24 cellular contexts compared by ENCODE assay signal in the genomic region with DNA sequence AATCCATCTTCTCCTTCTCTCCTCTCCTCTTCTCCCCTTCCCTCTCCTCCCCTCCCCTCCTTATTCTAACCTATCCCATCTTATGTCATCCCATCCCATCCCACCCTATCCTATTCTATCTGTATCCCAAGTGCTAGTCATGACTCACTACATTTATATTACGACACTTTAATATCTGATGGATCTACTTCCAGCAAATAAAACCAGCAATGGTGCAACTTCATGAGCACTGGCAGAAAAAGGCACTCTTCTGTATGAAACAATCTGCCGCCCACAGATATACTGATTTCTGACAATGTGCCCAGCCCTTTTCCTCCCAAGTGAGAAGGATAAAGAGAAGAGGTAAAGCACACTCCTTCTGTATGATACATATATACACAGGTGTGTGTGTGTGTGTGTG.
DNase-seq lines count a peak whose midpoint lies in the region; ATAC-seq and TF ChIP-seq lines count a peak whose summit lies in the region.
"Had no signal": no experiment of that assay in that cellular context is flagged by ENCODE, and none has a peak within 500 bp of the region (broad histone marks: within the 10 kb centered on the region; RNA-seq: fewer than 3 reads in every experiment).

No MANE protein-coding gene starts in this region.

- H3K27me3 Mint-ChIP-seq in dendritic cell treated with granulocyte-macrophage colony-stimulating factor and Interleukin-4, amounts not matched to agents 40 ng/mL and 50 ng/mL, for 4 days: peaks cover 5% of the 10 kb centered on the region

- peak overlapping the region; percentile 56 for H3K27ac Mint-ChIP-seq in dendritic cell treated with granulocyte-macrophage colony-stimulating factor and Interleukin-4, amounts not matched to agents 40 ng/mL and 50 ng/mL, for 4 days
- H3K27ac Mint-ChIP-seq: effector memory CD8-positive, alpha-beta T cell; naive thymus-derived CD4-positive, alpha-beta T cell; stimulated activated naive CD8-positive, alpha-beta T cell treated with anti-CD3 and anti-CD28 coated beads, Interleukin-15, amount 100 ng/mL, for 72 hours had no signal

- peaks cover 27% of the 10 kb centered on the region for H3K4me1 Mint-ChIP-seq in dendritic cell treated with granulocyte-macrophage colony-stimulating factor and Interleukin-4, amounts not matched to agents 40 ng/mL and 50 ng/mL, for 4 days (ENCODE audit: low read depth)

- H3K4me3 ChIP-seq in AG10803 (ENCODE audit: low read length) (no peak overlapping the region), dorsolateral prefrontal cortex (no peak overlapping the region)
- H3K4me3 ChIP-seq: adrenal gland, colonic mucosa, SJCRH30, tibial artery had no signal

- ATAC-seq in omental fat pad (ENCODE audit: low FRiP score): peak; percentile 48
- ATAC-seq in GM18868 (IDR thresholded peaks at IDR 0.05; ENCODE audit: unreplicated experiment): no peak
- ATAC-seq in sciatic nerve: no peak
- ATAC-seq: Panc1 had no signal

- no peaks in the 10 kb centered on the region for H3K27me3 ChIP-seq in dorsolateral prefrontal cortex
- H3K27me3 ChIP-seq: adrenal gland, colonic mucosa, SJCRH30, tibial artery had no signal

- TF ChIP-seq CTCF in AG10803 (conservative IDR thresholded peaks at IDR 0.05; ENCODE audit: low read length) (no peak), omental fat pad (IDR thresholded peaks at IDR 0.05) (no peak), dorsolateral prefrontal cortex (IDR thresholded peaks at IDR 0.05 in 54 of 56, conservative IDR thresholded peaks at IDR 0.05 in 2 of 56; ENCODE audit: low read depth in 1 of 56, partially characterized antibody in 56 of 56) (no peak)

- H3K9me3 Mint-ChIP-seq in dendritic cell treated with granulocyte-macrophage colony-stimulating factor and Interleukin-4, amounts not matched to agents 40 ng/mL and 50 ng/mL, for 4 days: no peaks in the 10 kb centered on the region
- H3K9me3 Mint-ChIP-seq: effector memory CD8-positive, alpha-beta T cell; stimulated activated naive CD8-positive, alpha-beta T cell treated with anti-CD3 and anti-CD28 coated beads, Interleukin-15, amount 100 ng/mL, for 72 hours had no signal

- intact Hi-C loops in dendritic cell treated with granulocyte-macrophage colony-stimulating factor and Interleukin-4, amounts not matched to agents 40 ng/mL and 50 ng/mL, for 4 days (cut with micrococcal nuclease): no loop called here
- intact Hi-C loops in sciatic nerve (cut with DNase I): no loop called here
- intact Hi-C loops in dorsolateral prefrontal cortex (cut with DNase I): loop anchor here in 1 of 2 donors (5.0 kb wide), 1 partner anchor 34 kb away; no protein-coding TSS in a partner anchor

- no peak overlapping the region for H3K4me3 Mint-ChIP-seq in dendritic cell treated with granulocyte-macrophage colony-stimulating factor and Interleukin-4, amounts not matched to agents 40 ng/mL and 50 ng/mL, for 4 days
- H3K4me3 Mint-ChIP-seq: effector memory CD8-positive, alpha-beta T cell; stimulated activated naive CD8-positive, alpha-beta T cell treated with anti-CD3 and anti-CD28 coated beads, Interleukin-15, amount 100 ng/mL, for 72 hours had no signal

- H3K27ac ChIP-seq in dorsolateral prefrontal cortex: no peak overlapping the region
- H3K27ac ChIP-seq: adrenal gland, colonic mucosa, SJCRH30, tibial artery had no signal

- H3K36me3 Mint-ChIP-seq in dendritic cell treated with granulocyte-macrophage colony-stimulating factor and Interleukin-4, amounts not matched to agents 40 ng/mL and 50 ng/mL, for 4 days (ENCODE audit: low read depth): no peaks in the 10 kb centered on the region
- H3K36me3 Mint-ChIP-seq: naive thymus-derived CD4-positive, alpha-beta T cell had no signal

- DNase-seq in AG10803 (ENCODE audit: low read depth) (peak; percentile 18), NCI-H226 (peak; percentile 28), omental fat pad (ENCODE audit: low spot score) (no peak), sciatic nerve (ENCODE audit: low spot score) (no peak), dorsolateral prefrontal cortex (no peak), NCI-H2171 (lab: John Stamatoyannopoulos, UW) (no peak)
- DNase-seq: activated CD4-positive, alpha-beta T cell treated with anti-CD3 and anti-CD28 coated beads, Interleukin-2, amount 50 U/mL, for 48 hours; activated CD4-positive, CD25-positive, alpha-beta regulatory T cell; activated naive CD4-positive, alpha-beta T cell treated with Interleukin-2 at 50 U/mL for 16 hours; adrenal gland; colonic mucosa; DMS153; effector memory CD8-positive, alpha-beta T cell; H7; midbrain; NCI-H1694; NCI-H526 treated with DMSO at 0.1 percent for 48 hours; SJCRH30; stimulated activated naive CD8-positive, alpha-beta T cell treated with anti-CD3 and anti-CD28 coated beads, Interleukin-15, amount 100 ng/mL, for 72 hours; tibial artery had no signal

Comparison
In these comparisons a context has a peak if more than half of its experiments do, and no peak if none do; other contexts are left out.
1. DNase-seq: peak in AG10803 (single experiment) and NCI-H226 (single experiment); none in omental fat pad (single experiment), sciatic nerve (single experiment), dorsolateral prefrontal cortex (0 of 10) and NCI-H2171 (single experiment).